In the genomic region with DNA sequence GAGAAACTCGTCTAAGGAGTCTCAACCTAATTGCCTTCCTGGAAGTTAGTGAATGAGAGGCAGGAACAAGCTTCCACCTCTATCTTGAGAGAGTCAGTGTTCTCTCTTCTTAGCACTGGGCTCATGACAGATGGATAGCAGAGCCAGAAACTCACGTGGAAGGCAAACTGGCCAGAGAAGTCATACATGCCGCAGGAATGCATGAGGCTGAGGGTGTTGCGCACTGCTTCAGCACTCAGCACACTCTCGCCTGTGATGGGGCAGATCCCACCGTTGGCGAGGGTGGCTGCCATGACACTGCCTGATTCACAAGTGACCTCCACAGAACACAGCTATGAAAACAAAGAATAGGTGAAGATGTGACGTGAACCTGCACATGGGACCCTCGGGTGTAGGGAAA, we compare ENCODE assay signal across 1 cellular context.
TF ChIP-seq lines count a peak whose summit lies in the region.

No MANE protein-coding gene starts in this region.

TF ChIP-seq in GM12878, 131 proteins besides CTCF, POLR2A, EP300 and RAD21:
- no peak for TF ChIP-seq ZNF384 (IDR thresholded peaks at IDR 0.05; ENCODE audit: borderline replicate concordance, low read depth, low read length)
- TF ChIP-seq TAF1 (IDR thresholded peaks at IDR 0.05; ENCODE audit: borderline replicate concordance, low read depth, low read length), result no peak
- TF ChIP-seq, protein P1, sequence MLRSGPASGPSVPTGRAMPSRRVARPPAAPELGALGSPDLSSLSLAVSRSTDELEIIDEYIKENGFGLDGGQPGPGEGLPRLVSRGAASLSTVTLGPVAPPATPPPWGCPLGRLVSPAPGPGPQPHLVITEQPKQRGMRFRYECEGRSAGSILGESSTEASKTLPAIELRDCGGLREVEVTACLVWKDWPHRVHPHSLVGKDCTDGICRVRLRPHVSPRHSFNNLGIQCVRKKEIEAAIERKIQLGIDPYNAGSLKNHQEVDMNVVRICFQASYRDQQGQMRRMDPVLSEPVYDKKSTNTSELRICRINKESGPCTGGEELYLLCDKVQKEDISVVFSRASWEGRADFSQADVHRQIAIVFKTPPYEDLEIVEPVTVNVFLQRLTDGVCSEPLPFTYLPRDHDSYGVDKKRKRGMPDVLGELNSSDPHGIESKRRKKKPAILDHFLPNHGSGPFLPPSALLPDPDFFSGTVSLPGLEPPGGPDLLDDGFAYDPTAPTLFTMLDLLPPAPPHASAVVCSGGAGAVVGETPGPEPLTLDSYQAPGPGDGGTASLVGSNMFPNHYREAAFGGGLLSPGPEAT (IDR thresholded peaks at IDR 0.05; ENCODE audit: low read depth), result no peak
- no peak for TF ChIP-seq MEF2B (IDR thresholded peaks at IDR 0.05; ENCODE audit: partially characterized antibody, poor library complexity, severe bottlenecking)
- no peak for TF ChIP-seq ASH2L (IDR thresholded peaks at IDR 0.05; ENCODE audit: borderline replicate concordance, low read depth)
- TF ChIP-seq JUND (IDR thresholded peaks at IDR 0.05; ENCODE audit: low read depth, low read length), result no peak
- no peak for TF ChIP-seq NR2C2 (IDR thresholded peaks at IDR 0.05; ENCODE audit: borderline replicate concordance, control insufficient read depth, insufficient read length, low read depth)
- TF ChIP-seq, protein P2, sequence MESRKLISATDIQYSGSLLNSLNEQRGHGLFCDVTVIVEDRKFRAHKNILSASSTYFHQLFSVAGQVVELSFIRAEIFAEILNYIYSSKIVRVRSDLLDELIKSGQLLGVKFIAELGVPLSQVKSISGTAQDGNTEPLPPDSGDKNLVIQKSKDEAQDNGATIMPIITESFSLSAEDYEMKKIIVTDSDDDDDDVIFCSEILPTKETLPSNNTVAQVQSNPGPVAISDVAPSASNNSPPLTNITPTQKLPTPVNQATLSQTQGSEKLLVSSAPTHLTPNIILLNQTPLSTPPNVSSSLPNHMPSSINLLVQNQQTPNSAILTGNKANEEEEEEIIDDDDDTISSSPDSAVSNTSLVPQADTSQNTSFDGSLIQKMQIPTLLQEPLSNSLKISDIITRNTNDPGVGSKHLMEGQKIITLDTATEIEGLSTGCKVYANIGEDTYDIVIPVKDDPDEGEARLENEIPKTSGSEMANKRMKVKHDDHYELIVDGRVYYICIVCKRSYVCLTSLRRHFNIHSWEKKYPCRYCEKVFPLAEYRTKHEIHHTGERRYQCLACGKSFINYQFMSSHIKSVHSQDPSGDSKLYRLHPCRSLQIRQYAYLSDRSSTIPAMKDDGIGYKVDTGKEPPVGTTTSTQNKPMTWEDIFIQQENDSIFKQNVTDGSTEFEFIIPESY (IDR thresholded peaks at IDR 0.05), result no peak
- no peak for TF ChIP-seq MTA2 (IDR thresholded peaks at IDR 0.05; ENCODE audit: low read depth)
